ENCODE assay signal across 8 cellular contexts in genomic region chr7:26278769-26279168, GRCh38. TPM values are rescaled to one million over a fixed set of nuclear protein-coding genes. Genes with fewer than 3 reads are reported as not detected.
A peak's percentile ranks its signal among the peaks of the same experiment; 100 is the strongest.
DNase-seq lines count a peak whose midpoint lies in the region; ATAC-seq lines count a peak whose summit lies in the region.

No MANE protein-coding gene starts in this region.

- peaks cover 16% of the 10 kb centered on the region for H3K4me1 Mint-ChIP-seq in stimulated activated naive CD8-positive, alpha-beta T cell treated with anti-CD3 and anti-CD28 coated beads, Interleukin-15, amount 100 ng/mL, for 72 hours

- H3K4me3 Mint-ChIP-seq in stimulated activated naive CD8-positive, alpha-beta T cell treated with anti-CD3 and anti-CD28 coated beads, Interleukin-15, amount 100 ng/mL, for 72 hours, result peak overlapping the region in 1 of 2 donors; percentile 51

- DNase-seq in stimulated activated naive CD8-positive, alpha-beta T cell treated with anti-CD3 and anti-CD28 coated beads, Interleukin-15, amount 100 ng/mL, for 72 hours, result no peak
- DNase-seq in stimulated activated naive CD8-positive, alpha-beta T cell treated with anti-CD3 and anti-CD28 coated beads, Interleukin-15, Interleukin-2, amounts not matched to agents 100 U/mL and 50 U/mL, for 24 hours, result no peak
- DNase-seq in NCI-H69 (lab: John Stamatoyannopoulos, UW) (peak; percentile 70), dermis blood vessel endothelial cell (peak; percentile 26), T1000 (lab: John Stamatoyannopoulos, UW) (no peak)

- H3K27ac Mint-ChIP-seq in stimulated activated naive CD8-positive, alpha-beta T cell treated with anti-CD3 and anti-CD28 coated beads, Interleukin-15, amount 100 ng/mL, for 72 hours, result no peak overlapping the region

- H3K9me3 Mint-ChIP-seq in stimulated activated naive CD8-positive, alpha-beta T cell treated with anti-CD3 and anti-CD28 coated beads, Interleukin-15, amount 100 ng/mL, for 72 hours, result no peaks in the 10 kb centered on the region

- no peaks in the 10 kb centered on the region for H3K27me3 Mint-ChIP-seq in stimulated activated naive CD8-positive, alpha-beta T cell treated with anti-CD3 and anti-CD28 coated beads, Interleukin-15, amount 100 ng/mL, for 72 hours

- ATAC-seq in stimulated activated naive CD8-positive, alpha-beta T cell treated with anti-CD3 and anti-CD28 coated beads, Interleukin-15, amount 100 ng/mL, for 72 hours, result peak; percentile 48
- ATAC-seq in stimulated activated naive CD8-positive, alpha-beta T cell treated with anti-CD3 and anti-CD28 coated beads, Interleukin-15, Interleukin-2, amounts not matched to agents 100 U/mL and 50 U/mL, for 24 hours, result no peak
- ATAC-seq in HG02610 (IDR thresholded peaks at IDR 0.05; ENCODE audit: unreplicated experiment), result no peak
- no peak for ATAC-seq in GM19397 (IDR thresholded peaks at IDR 0.05; ENCODE audit: unreplicated experiment)
- no peak for ATAC-seq in GM19324 (IDR thresholded peaks at IDR 0.05; ENCODE audit: low FRiP score, unreplicated experiment)

RNA-seq across cellular contexts. Expression of gene SNX10, which starts 12.9 kb away (rescaled TPM):
- total RNA-seq in dermis blood vessel endothelial cell, result 8.4 and 9.4 TPM in 2 replicates

Comparison
In these comparisons a context has a peak if more than half of its experiments do, and no peak if none do; other contexts are left out.
1. DNase-seq: peak in NCI-H69 (single experiment) and dermis blood vessel endothelial cell (single experiment); none in stimulated activated naive CD8-positive, alpha-beta T cell treated with anti-CD3 and anti-CD28 coated beads, Interleukin-15, amount 100 ng/mL, for 72 hours (0 of 2), stimulated activated naive CD8-positive, alpha-beta T cell treated with anti-CD3 and anti-CD28 coated beads, Interleukin-15, Interleukin-2, amounts not matched to agents 100 U/mL and 50 U/mL, for 24 hours (single experiment) and T1000 (single experiment).